ENCODE assay signal across 8 cellular contexts in genomic region chr19:15248648-15249559, GRCh38. TPM values are rescaled to one million over a fixed set of nuclear protein-coding genes. Genes with fewer than 3 reads are reported as not detected.
A peak's percentile ranks its signal among the peaks of the same experiment; 100 is the strongest.
DNase-seq lines count a peak whose midpoint lies in the region; ATAC-seq and TF ChIP-seq lines count a peak whose summit lies in the region.

No MANE protein-coding gene starts in this region.

- peak overlapping the region; percentile 63 for H3K4me3 ChIP-seq in coronary artery
- H3K4me3 ChIP-seq in lower leg skin (ENCODE audit: low read depth, poor library complexity, severe bottlenecking): no peak overlapping the region
- peak overlapping the region; percentile 64 for H3K4me3 ChIP-seq in thoracic aorta

- peak; percentile 90 for DNase-seq in HuH-7.5 (ENCODE audit: low spot score)
- peak; percentile 92 for DNase-seq in coronary artery (ENCODE audit: low spot score)
- peak; percentile 63 to 94 for DNase-seq in lower leg skin (ENCODE audit: low spot score in 2 of 2)
- peak; percentile 64 for DNase-seq in thoracic aorta (ENCODE audit: low spot score)
- DNase-seq in cerebellar nuclear complex (lab: John Stamatoyannopoulos, UW): no peak
- DNase-seq in NCI-H146 (lab: John Stamatoyannopoulos, UW): no peak

- H3K27me3 ChIP-seq in thoracic aorta (replicated peaks; ENCODE audit: insufficient read depth): no peaks in the 10 kb centered on the region

- H3K27ac ChIP-seq in coronary artery: peak overlapping the region; percentile 99
- H3K27ac ChIP-seq in thoracic aorta: peak overlapping the region; percentile 100

- no peak for TF ChIP-seq POLR2A in lower leg skin (IDR thresholded peaks at IDR 0.05)

- no peaks in the 10 kb centered on the region for H3K9me3 ChIP-seq in thoracic aorta

- intact Hi-C loops in lower leg skin (cut with DNase I; ENCODE audit: low total_unique reads): no loop called here

- TF ChIP-seq CTCF in coronary artery (IDR thresholded peaks at IDR 0.05) (no peak), lower leg skin (IDR thresholded peaks at IDR 0.05) (no peak), thoracic aorta (IDR thresholded peaks at IDR 0.05) (peak; percentile 21)

- ATAC-seq in thoracic aorta (ENCODE audit: insufficient number of reproducible peaks, low FRiP score, low read depth) (no peak), HG03442 (IDR thresholded peaks at IDR 0.05; ENCODE audit: unreplicated experiment) (no peak), HG02973 (IDR thresholded peaks at IDR 0.05; ENCODE audit: unreplicated experiment) (no peak)

- H3K4me1 ChIP-seq in thoracic aorta (ENCODE audit: control insufficient read depth in 1 of 2, low read depth in 2 of 2): peaks cover 65 to 95% of the 10 kb centered on the region in 2 donors

- 45 to 49% methylated on average over 20 of the region's 20 CpGs for WGBS in lower leg skin, 2 donors

- peaks cover 15% of the 10 kb centered on the region for H3K36me3 ChIP-seq in thoracic aorta

RNA-seq across cellular contexts. Expression of gene EPHX3, which starts 16.7 kb away (rescaled TPM):
- total RNA-seq in lower leg skin (100 to 1,000 TPM in 1 of 4 donors, 10 to 100 TPM in 3; 74.6 to 138 (median 88.9) TPM), thoracic aorta (1 to 10 TPM in 1 of 2 donors, not detected in 1; 1.2 TPM)

RNA-seq across cellular contexts. Expression of gene NOTCH3, which starts 48.1 kb away (rescaled TPM):
- total RNA-seq in lower leg skin: 100 to 1,000 TPM; 215 to 332 (median 251) TPM
- 100 to 1,000 TPM; 289 to 448 TPM for total RNA-seq in thoracic aorta

Comparison
In these comparisons a context has a peak if more than half of its experiments do, and no peak if none do; other contexts are left out.
1. DNase-seq: peak in HuH-7.5 (single experiment), coronary artery (single experiment), lower leg skin (2 of 2) and thoracic aorta (single experiment); none in cerebellar nuclear complex (0 of 2) and NCI-H146 (single experiment).
2. RNA of gene EPHX3, which starts 16.7 kb away (total RNA-seq): 74.6 to 138 TPM in lower leg skin; 1.2 TPM in thoracic aorta; every median in the first group is over 10 times any median in the second.